2 cellular contexts compared by ENCODE assay signal in the genomic region with DNA sequence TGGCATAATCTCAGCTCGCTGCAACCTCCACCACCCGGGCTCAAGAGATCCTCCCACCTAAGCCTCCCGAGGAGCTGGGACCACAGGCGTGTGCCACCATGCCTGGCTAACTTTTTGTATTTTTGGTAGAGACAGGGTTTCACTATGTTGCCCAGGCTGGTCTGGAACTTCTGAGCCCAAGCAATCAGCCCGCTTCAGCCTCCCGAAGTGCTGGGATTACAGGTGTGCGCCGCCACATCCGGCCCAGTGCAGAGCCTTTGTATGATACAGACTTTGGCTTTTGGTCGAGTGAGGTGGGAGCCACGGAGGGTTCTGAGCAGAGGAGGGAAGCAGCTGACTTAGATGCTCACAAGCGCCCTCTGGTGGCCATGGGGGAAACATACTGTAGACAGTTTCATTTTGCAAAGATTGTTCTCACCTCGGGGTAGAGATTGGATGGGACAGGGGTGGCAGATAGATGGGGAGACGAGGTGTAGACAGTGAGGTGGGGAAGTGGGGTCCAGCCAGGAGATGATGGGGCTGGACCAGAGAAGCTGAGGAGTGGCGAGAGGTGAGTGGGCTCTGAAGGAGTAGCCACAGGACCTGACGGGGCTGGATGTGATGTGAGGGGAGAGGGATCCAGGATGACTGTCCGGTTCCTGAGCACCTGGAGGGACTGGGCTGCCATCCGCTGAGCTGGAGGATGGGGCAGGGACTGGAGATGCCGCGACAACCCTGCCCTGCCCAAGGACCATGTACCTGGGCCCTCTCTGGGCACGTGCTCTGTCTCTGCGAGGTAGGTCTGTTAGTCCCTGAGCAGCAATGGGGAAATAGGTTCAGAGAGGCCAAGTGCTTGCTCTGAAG.
A peak's percentile ranks its signal among the peaks of the same experiment; 100 is the strongest.
TF ChIP-seq lines count a peak whose summit lies in the region.

No MANE protein-coding gene starts in this region.

TF ChIP-seq in IMR-90, 13 proteins besides CTCF, POLR2A, EP300 and RAD21:
- peak; percentile 51 for TF ChIP-seq SMC3 (IDR thresholded peaks at IDR 0.05; ENCODE audit: low read depth, low read length)

TF ChIP-seq in neural cell, 6 proteins besides CTCF, POLR2A, EP300 and RAD21:
- peak; percentile 62 for TF ChIP-seq SMC3 (conservative IDR thresholded peaks at IDR 0.05; ENCODE audit: poor library complexity)
TF ChIP-seq in neural cell: peak in this region for 1; not testable (repeated sequence) for 5.
